13 cellular contexts compared by ENCODE assay signal in genomic region chr2:160474319-160474645, GRCh38. TPM values are rescaled to one million over a fixed set of nuclear protein-coding genes. Genes with fewer than 3 reads are reported as not detected.
DNase-seq lines count a peak whose midpoint lies in the region; ATAC-seq, FAIRE-seq and TF ChIP-seq lines count a peak whose summit lies in the region.
"Had no signal": no experiment of that assay in that cellular context is flagged by ENCODE, and none has a peak within 500 bp of the region (broad histone marks: within the 10 kb centered on the region; RNA-seq: fewer than 3 reads in every experiment).

No MANE protein-coding gene starts in this region.

- H3K9me3 Mint-ChIP-seq in activated naive CD8-positive, alpha-beta T cell (ENCODE audit: low read depth): no peaks in the 10 kb centered on the region
- no peaks in the 10 kb centered on the region for H3K9me3 Mint-ChIP-seq in activated naive CD8-positive, alpha-beta T cell treated with anti-CD3 and anti-CD28 coated beads for 36 hours
- H3K9me3 Mint-ChIP-seq in activated naive CD8-positive, alpha-beta T cell treated with anti-CD3 and anti-CD28 coated beads, Interleukin-2, amount 50 U/mL, for 24 hours: no peaks in the 10 kb centered on the region
- H3K9me3 Mint-ChIP-seq: IgD-negative memory B cell had no signal

- H3K4me1 ChIP-seq in iPS-18a (ENCODE audit: control insufficient read depth, low read depth, low read length): peaks cover 25% of the 10 kb centered on the region
- no peaks in the 10 kb centered on the region for H3K4me1 ChIP-seq in uterus
- H3K4me1 ChIP-seq in small intestine (ENCODE audit: control insufficient read depth in 2 of 2, insufficient read depth in 1 of 2, low read depth in 1 of 2, low read length in 1 of 2): peaks cover 0 to 3% of the 10 kb centered on the region in 2 donors

- FAIRE-seq in small intestine (lab: Jason Lieb, UNC): no peak

- H3K27ac ChIP-seq in iPS-18a (ENCODE audit: low read length) (peak overlapping the region; percentile 2), uterus (peak overlapping the region; percentile 56 to 66), small intestine (ENCODE audit: low read depth in 1 of 2, low read length in 1 of 2) (no peak overlapping the region)

- peaks cover 6% of the 10 kb centered on the region for H3K36me3 Mint-ChIP-seq in activated naive CD8-positive, alpha-beta T cell
- H3K36me3 Mint-ChIP-seq in activated naive CD8-positive, alpha-beta T cell treated with anti-CD3 and anti-CD28 coated beads for 36 hours: peaks cover 10% of the 10 kb centered on the region
- no peaks in the 10 kb centered on the region for H3K36me3 Mint-ChIP-seq in activated naive CD8-positive, alpha-beta T cell treated with anti-CD3 and anti-CD28 coated beads, Interleukin-2, amount 50 U/mL, for 24 hours (ENCODE audit: low read depth)

- TF ChIP-seq POLR2A in uterus (IDR thresholded peaks at IDR 0.05): no peak

- no peak for ATAC-seq in activated naive CD8-positive, alpha-beta T cell treated with anti-CD3 and anti-CD28 coated beads, Interleukin-2, amount 50 U/mL, for 24 hours

- H3K27me3 Mint-ChIP-seq in activated naive CD8-positive, alpha-beta T cell: no peaks in the 10 kb centered on the region
- no peaks in the 10 kb centered on the region for H3K27me3 Mint-ChIP-seq in activated naive CD8-positive, alpha-beta T cell treated with anti-CD3 and anti-CD28 coated beads for 36 hours
- no peaks in the 10 kb centered on the region for H3K27me3 Mint-ChIP-seq in activated naive CD8-positive, alpha-beta T cell treated with anti-CD3 and anti-CD28 coated beads, Interleukin-2, amount 50 U/mL, for 24 hours

- H3K9me3 ChIP-seq in iPS-18a (ENCODE audit: control insufficient read depth, low read depth, low read length) (no peaks in the 10 kb centered on the region), uterus (no peaks in the 10 kb centered on the region), small intestine (ENCODE audit: control insufficient read depth, low read depth) (no peaks in the 10 kb centered on the region)

- WGBS in small intestine, 3 donors: 62 to 79% (median 70%) methylated on average over 6 of the region's 6 CpGs

- H3K27ac Mint-ChIP-seq in activated naive CD8-positive, alpha-beta T cell: peak overlapping the region; percentile 41
- H3K27ac Mint-ChIP-seq in activated naive CD8-positive, alpha-beta T cell treated with anti-CD3 and anti-CD28 coated beads for 36 hours: no peak overlapping the region
- H3K27ac Mint-ChIP-seq in activated naive CD8-positive, alpha-beta T cell treated with anti-CD3 and anti-CD28 coated beads, Interleukin-2, amount 50 U/mL, for 24 hours: peak overlapping the region; percentile 38
- H3K27ac Mint-ChIP-seq: IgD-negative memory B cell had no signal

- H3K27me3 ChIP-seq in iPS-18a (ENCODE audit: control insufficient read depth, insufficient read depth, low read length) (no peaks in the 10 kb centered on the region), uterus (no peaks in the 10 kb centered on the region), small intestine (ENCODE audit: control insufficient read depth in 2 of 2, insufficient read depth in 2 of 2, low read length in 2 of 2) (no peaks in the 10 kb centered on the region)

- no peak overlapping the region for H3K4me3 ChIP-seq in iPS-18a (ENCODE audit: low read length)
- H3K4me3 ChIP-seq in uterus: no peak overlapping the region
- no peak overlapping the region for H3K4me3 ChIP-seq in small intestine (ENCODE audit: low read depth in 1 of 2, low read length in 2 of 2)

- no peak for DNase-seq in activated naive CD8-positive, alpha-beta T cell treated with anti-CD3 and anti-CD28 coated beads for 36 hours
- DNase-seq in activated naive CD8-positive, alpha-beta T cell treated with anti-CD3 and anti-CD28 coated beads, Interleukin-2, amount 50 U/mL, for 24 hours: no peak
- DNase-seq in uterus (no peak), NCI-H526 treated with DMSO at 0.1 percent for 48 hours (lab: John Stamatoyannopoulos, UW) (no peak), A172 (ENCODE audit: low spot score) (no peak), small intestine (no peak)
- DNase-seq: activated gamma-delta T cell, NCI-H1092 treated with DMSO at 0.1 percent for 48 hours, NCI-H226, occipital lobe had no signal

- no peaks in the 10 kb centered on the region for H3K36me3 ChIP-seq in iPS-18a (ENCODE audit: control insufficient read depth, low read depth, low read length)
- no peaks in the 10 kb centered on the region for H3K36me3 ChIP-seq in uterus
- H3K36me3 ChIP-seq in small intestine (ENCODE audit: control insufficient read depth in 2 of 2, insufficient read depth in 2 of 2, low read length in 2 of 2): no peaks in the 10 kb centered on the region

- intact Hi-C loops in uterus (cut with DNase I; ENCODE audit: low total_unique reads): no loop called here

- peaks cover 69% of the 10 kb centered on the region for H3K4me1 Mint-ChIP-seq in activated naive CD8-positive, alpha-beta T cell (ENCODE audit: low read depth)
- H3K4me1 Mint-ChIP-seq in activated naive CD8-positive, alpha-beta T cell treated with anti-CD3 and anti-CD28 coated beads for 36 hours: peaks cover 52% of the 10 kb centered on the region
- peaks cover 59% of the 10 kb centered on the region for H3K4me1 Mint-ChIP-seq in activated naive CD8-positive, alpha-beta T cell treated with anti-CD3 and anti-CD28 coated beads, Interleukin-2, amount 50 U/mL, for 24 hours
- H3K4me1 Mint-ChIP-seq: IgD-negative memory B cell had no signal

- H3K9ac ChIP-seq in iPS-18a (ENCODE audit: low read length): peak overlapping the region; percentile 28

- peak overlapping the region; percentile 23 for H3K4me3 Mint-ChIP-seq in activated naive CD8-positive, alpha-beta T cell
- no peak overlapping the region for H3K4me3 Mint-ChIP-seq in activated naive CD8-positive, alpha-beta T cell treated with anti-CD3 and anti-CD28 coated beads for 36 hours
- peak overlapping the region; percentile 32 for H3K4me3 Mint-ChIP-seq in activated naive CD8-positive, alpha-beta T cell treated with anti-CD3 and anti-CD28 coated beads, Interleukin-2, amount 50 U/mL, for 24 hours
- H3K4me3 Mint-ChIP-seq: IgD-negative memory B cell had no signal

- TF ChIP-seq CTCF in uterus (IDR thresholded peaks at IDR 0.05): no peak

RNA-seq across cellular contexts. Expression of gene RBMS1, which starts 19.3 kb away (rescaled TPM):
- 10 to 100 TPM; 39.3 to 39.9 TPM for total RNA-seq in activated naive CD8-positive, alpha-beta T cell treated with anti-CD3 and anti-CD28 coated beads for 36 hours
- 100 to 1,000 TPM in 2 of 4 donors, 10 to 100 TPM in 2; 30.5 to 149 (median 88.9) TPM for total RNA-seq in uterus
- total RNA-seq in A172 (2014; rRNA removed; shearing (Covaris generic)): 68.6 and 83.7 TPM in 2 replicates
- polyA plus RNA-seq in small intestine: 10 to 100 TPM in 1 of 3 donors, 1 to 10 TPM in 2; 2.0 to 14.8 (median 5.4) TPM

Comparison
In these comparisons a context has a peak if more than half of its experiments do, and no peak if none do; other contexts are left out.
1. H3K27ac ChIP-seq: peak in iPS-18a (single experiment) and uterus (2 of 2); none in small intestine (0 of 2).